8 cellular contexts compared by ENCODE assay signal in genomic region chr9:113152699-113153098, GRCh38. TPM values are rescaled to one million over a fixed set of nuclear protein-coding genes. Genes with fewer than 3 reads are reported as not detected.
A peak's percentile ranks its signal among the peaks of the same experiment; 100 is the strongest.
DNase-seq lines count a peak whose midpoint lies in the region; ATAC-seq and TF ChIP-seq lines count a peak whose summit lies in the region.

No MANE protein-coding gene starts in this region.

- ATAC-seq in HG03108 (IDR thresholded peaks at IDR 0.05; ENCODE audit: unreplicated experiment) (no peak), HG03280 (IDR thresholded peaks at IDR 0.05; ENCODE audit: unreplicated experiment) (no peak)

- no peak for TF ChIP-seq CTCF in endothelial cell (IDR thresholded peaks at IDR 0.05; ENCODE audit: unreplicated experiment)
- no peak for TF ChIP-seq CTCF in progenitor cell of endocrine pancreas (IDR thresholded peaks at IDR 0.05; ENCODE audit: unreplicated experiment)

- H3K36me3 Mint-ChIP-seq in endothelial cell (ENCODE audit: low read depth, unreplicated experiment): peaks cover under 1% of the 10 kb centered on the region
- no peaks in the 10 kb centered on the region for H3K36me3 Mint-ChIP-seq in progenitor cell of endocrine pancreas (ENCODE audit: insufficient read depth)

- H3K4me1 Mint-ChIP-seq in endothelial cell (ENCODE audit: unreplicated experiment) (peaks cover 11% of the 10 kb centered on the region), progenitor cell of endocrine pancreas (ENCODE audit: low read depth) (peaks cover 11% of the 10 kb centered on the region)

- H3K9me3 Mint-ChIP-seq in endothelial cell (ENCODE audit: unreplicated experiment): no peaks in the 10 kb centered on the region
- no peaks in the 10 kb centered on the region for H3K9me3 Mint-ChIP-seq in progenitor cell of endocrine pancreas (ENCODE audit: low read depth)

- H3K4me3 Mint-ChIP-seq in endothelial cell (ENCODE audit: unreplicated experiment) (peak overlapping the region; percentile 19), progenitor cell of endocrine pancreas (ENCODE audit: low read depth) (peak overlapping the region; percentile 80)

- no peak overlapping the region for H3K27ac Mint-ChIP-seq in endothelial cell (ENCODE audit: unreplicated experiment)
- no peak overlapping the region for H3K27ac Mint-ChIP-seq in progenitor cell of endocrine pancreas

- H3K27me3 Mint-ChIP-seq in endothelial cell (ENCODE audit: unreplicated experiment) (peaks cover 4% of the 10 kb centered on the region), progenitor cell of endocrine pancreas (peaks cover 11% of the 10 kb centered on the region)

- DNase-seq in GM03348 (ENCODE audit: low spot score) (peak; percentile 62), NCI-H226 (peak; percentile 18), endothelial cell (ENCODE audit: low spot score) (no peak), progenitor cell of endocrine pancreas (ENCODE audit: low spot score, unreplicated experiment) (no peak), COR-L47 (lab: John Stamatoyannopoulos, UW) (no peak), occipital lobe (lab: John Stamatoyannopoulos, UW) (no peak)

RNA-seq across cellular contexts. Expression of gene SLC31A2, which starts 1.9 kb away (rescaled TPM):
- total RNA-seq in endothelial cell (ENCODE audit: unreplicated experiment) (2.1 TPM), progenitor cell of endocrine pancreas (3.0 and 3.3 TPM in 2 replicates), occipital lobe (10.5 TPM)

Comparison
In these comparisons a context has a peak if more than half of its experiments do, and no peak if none do; other contexts are left out.
1. DNase-seq: peak in GM03348 (single experiment) and NCI-H226 (single experiment); none in endothelial cell (single experiment), progenitor cell of endocrine pancreas (single experiment), COR-L47 (single experiment) and occipital lobe (single experiment).